ENCODE assay signal across 9 cellular contexts in the genomic region with DNA sequence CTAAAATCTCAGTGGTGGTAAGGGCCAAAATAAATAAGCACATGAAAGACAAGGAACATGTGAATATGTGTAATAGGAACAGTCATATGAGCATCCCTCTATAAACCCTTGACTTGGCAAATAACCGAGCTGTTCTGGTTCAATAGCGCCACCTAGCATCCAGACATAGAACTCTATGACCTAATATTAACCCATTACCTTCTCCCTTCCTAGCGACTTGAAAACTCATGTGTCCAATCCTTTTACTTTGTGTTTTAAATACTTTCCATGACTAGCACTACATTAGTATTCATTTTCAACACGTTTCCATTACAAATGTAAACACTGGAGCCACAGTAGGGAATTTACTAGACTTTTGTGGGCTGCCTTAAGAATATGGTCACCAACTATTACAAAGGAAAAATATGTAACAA.
A peak's percentile ranks its signal among the peaks of the same experiment; 100 is the strongest.
DNase-seq lines count a peak whose midpoint lies in the region; ATAC-seq and TF ChIP-seq lines count a peak whose summit lies in the region.
"Had no signal": no experiment of that assay in that cellular context is flagged by ENCODE, and none has a peak within 500 bp of the region (broad histone marks: within the 10 kb centered on the region; RNA-seq: fewer than 3 reads in every experiment).

No MANE protein-coding gene starts in this region.

- H3K4me1 Mint-ChIP-seq in Caco-2 (ENCODE audit: low read depth, unreplicated experiment) (peaks cover 6% of the 10 kb centered on the region), nephron progenitor cell (peaks cover 6% of the 10 kb centered on the region)

- CTCF ChIA-PET in Caco-2 (lab: Charles Lee), result interaction anchor here (0.6 kb wide), 1 partner anchor 228 kb away, joined by 4 read pairs; no protein-coding TSS in a partner anchor

- H3K27me3 Mint-ChIP-seq in Caco-2 (ENCODE audit: insufficient read depth, unreplicated experiment) (no peaks in the 10 kb centered on the region), nephron progenitor cell (ENCODE audit: low read depth, poor library complexity) (no peaks in the 10 kb centered on the region)

- no peaks in the 10 kb centered on the region for H3K9me3 ChIP-seq in Caco-2
- H3K9me3 ChIP-seq: psoas muscle had no signal

- BruUV-seq in Caco-2 (replicated peaks; lab: Mats Ljungman, UMichigan), result no TSS peak

- peak; percentile 26 to 35 for TF ChIP-seq CTCF in Caco-2 (IDR thresholded peaks at IDR 0.05; ENCODE audit: insufficient read depth in 1 of 2, low read depth in 1 of 2, low read length in 1 of 2, severe bottlenecking in 1 of 2, unreplicated experiment in 1 of 2)
- peak; percentile 63 for TF ChIP-seq CTCF in nephron progenitor cell (IDR thresholded peaks at IDR 0.05)

- H3K9me3 Mint-ChIP-seq in Caco-2 (ENCODE audit: unreplicated experiment) (no peaks in the 10 kb centered on the region), nephron progenitor cell (peaks cover 6% of the 10 kb centered on the region)

- H3K36me3 ChIP-seq in Caco-2 (ENCODE audit: control insufficient read depth, insufficient read depth, low read length), result no peaks in the 10 kb centered on the region

- H3K36me3 Mint-ChIP-seq in Caco-2 (ENCODE audit: insufficient read depth, unreplicated experiment) (no peaks in the 10 kb centered on the region), nephron progenitor cell (ENCODE audit: low read depth) (peaks cover 39% of the 10 kb centered on the region)

- H3K4me3 Mint-ChIP-seq in Caco-2 (ENCODE audit: unreplicated experiment) (no peak overlapping the region), nephron progenitor cell (no peak overlapping the region)

- DNase-seq in Caco-2, result peak in 1 of 2 experiments; percentile 38
- DNase-seq in HT1080 (ENCODE audit: low read depth), result peak; percentile 83
- DNase-seq in OCI-M1 (lab: John Stamatoyannopoulos, UW), result peak; percentile 80
- DNase-seq in cerebellar cortex (ENCODE audit: low spot score), result peak; percentile 26
- DNase-seq in nephron progenitor cell, result peak; percentile 47
- DNase-seq: psoas muscle had no signal

- no peak for ATAC-seq in HG02798 (IDR thresholded peaks at IDR 0.05; ENCODE audit: poor library complexity, unreplicated experiment)
- no peak for ATAC-seq in HG03196 (IDR thresholded peaks at IDR 0.05; ENCODE audit: unreplicated experiment)
- no peak for ATAC-seq in HG03045 (IDR thresholded peaks at IDR 0.05; ENCODE audit: unreplicated experiment)

- no peaks in the 10 kb centered on the region for H3K27me3 ChIP-seq in Caco-2 (replicated peaks; ENCODE audit: control insufficient read depth, insufficient read depth, low read length)

- H3K4me3 ChIP-seq in Caco-2 (ENCODE audit: low read depth, low read length), result no peak overlapping the region
- H3K4me3 ChIP-seq: psoas muscle had no signal

- no peak overlapping the region for H3K27ac Mint-ChIP-seq in Caco-2 (ENCODE audit: unreplicated experiment)
- H3K27ac Mint-ChIP-seq in nephron progenitor cell, result no peak overlapping the region

- intact Hi-C loops in Caco-2 (cut with micrococcal nuclease; ENCODE audit: unreplicated experiment), result loop anchor here (5.0 kb wide), 1 partner anchor 449 kb away; no protein-coding TSS in a partner anchor

- H3K4me1 ChIP-seq in Caco-2, result no peaks in the 10 kb centered on the region
- H3K4me1 ChIP-seq: psoas muscle had no signal

- POLR2A ChIA-PET in Caco-2 (lab: Charles Lee), result no interaction called here
